ENCODE assay signal across 11 cellular contexts in the genomic region with DNA sequence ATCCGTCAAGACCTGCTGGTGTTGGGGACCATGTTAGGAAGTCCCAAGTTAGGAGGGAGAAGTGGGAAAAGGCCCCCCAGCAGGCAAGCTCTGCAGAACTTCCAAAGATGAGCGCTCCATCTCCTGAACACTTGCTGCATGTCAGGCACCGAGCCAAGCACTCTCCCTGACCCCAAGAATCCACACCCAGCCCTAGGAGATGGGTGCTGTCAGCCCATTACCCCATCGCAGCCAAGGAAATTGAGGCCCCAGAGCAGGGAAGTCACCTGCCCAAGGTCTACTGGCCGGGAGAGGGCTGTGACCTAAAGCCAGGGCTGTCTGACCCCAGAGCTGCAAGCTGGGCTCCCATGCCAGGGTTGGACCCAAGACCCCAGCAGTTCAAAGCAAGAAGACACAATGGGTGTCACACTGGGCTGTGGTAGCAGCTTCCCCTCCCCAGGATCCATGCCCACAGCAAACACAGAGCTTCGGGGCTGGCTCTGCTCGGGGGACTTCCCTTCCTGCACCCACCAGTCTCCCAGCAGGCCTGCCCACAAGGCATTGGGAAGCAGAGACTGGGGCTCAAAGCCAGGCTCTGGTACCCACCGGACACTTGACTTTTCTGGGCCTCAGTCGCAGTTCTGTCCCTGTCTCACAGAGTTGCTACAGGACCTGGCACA. TPM values are rescaled to one million over a fixed set of nuclear protein-coding genes. Genes with fewer than 3 reads are reported as not detected.
A peak's percentile ranks its signal among the peaks of the same experiment; 100 is the strongest.
DNase-seq lines count a peak whose midpoint lies in the region; ATAC-seq and TF ChIP-seq lines count a peak whose summit lies in the region.
"Had no signal": no experiment of that assay in that cellular context is flagged by ENCODE, and none has a peak within 500 bp of the region (broad histone marks: within the 10 kb centered on the region; RNA-seq: fewer than 3 reads in every experiment).

No MANE protein-coding gene starts in this region.

- H3K36me3 Mint-ChIP-seq in HFFc6 (ENCODE audit: low read depth), result no peaks in the 10 kb centered on the region
- H3K36me3 Mint-ChIP-seq in osteocyte (ENCODE audit: unreplicated experiment), result peaks cover 4% of the 10 kb centered on the region

- H3K9me3 ChIP-seq in BLaER1 (no peaks in the 10 kb centered on the region), colonic mucosa (no peaks in the 10 kb centered on the region)
- H3K9me3 ChIP-seq: testis had no signal

- TF ChIP-seq POLR2A in GM18505 (IDR thresholded peaks at IDR 0.05; ENCODE audit: borderline replicate concordance, extremely low read depth, insufficient read depth, insufficient read length), result no peak

- H3K27ac Mint-ChIP-seq in HFFc6, result peak overlapping the region; percentile 97
- H3K27ac Mint-ChIP-seq in osteocyte (ENCODE audit: unreplicated experiment), result peak overlapping the region; percentile 99

- intact Hi-C loops in colonic mucosa (cut with DNase I), result no loop called here

- H3K9me3 Mint-ChIP-seq in HFFc6, result no peaks in the 10 kb centered on the region
- H3K9me3 Mint-ChIP-seq in osteocyte (ENCODE audit: unreplicated experiment), result no peaks in the 10 kb centered on the region

- H3K27ac ChIP-seq in BLaER1, result no peak overlapping the region; the same call in 1 of the 2 replicates
- peak overlapping the region; percentile 96 for H3K27ac ChIP-seq in colonic mucosa
- H3K27ac ChIP-seq: WERI-Rb-1 had no signal

- peak overlapping the region; percentile 61 for H3K4me2 ChIP-seq in BLaER1

- H4K20me1 ChIP-seq in BLaER1, result peaks cover 100% of the 10 kb centered on the region

- no peak overlapping the region for H3K4me3 Mint-ChIP-seq in HFFc6
- no peak overlapping the region for H3K4me3 Mint-ChIP-seq in osteocyte (ENCODE audit: unreplicated experiment)

- H3K27me3 ChIP-seq in BLaER1 (no peaks in the 10 kb centered on the region), colonic mucosa (no peaks in the 10 kb centered on the region)
- H3K27me3 ChIP-seq: cardiac muscle cell, testis had no signal

- no peaks in the 10 kb centered on the region for H3K36me3 ChIP-seq in BLaER1
- no peaks in the 10 kb centered on the region for H3K36me3 ChIP-seq in colonic mucosa
- H3K36me3 ChIP-seq: cardiac muscle cell had no signal

- H3K4me1 Mint-ChIP-seq in HFFc6 (ENCODE audit: low read depth) (peaks cover 86% of the 10 kb centered on the region), osteocyte (ENCODE audit: unreplicated experiment) (peaks cover 94% of the 10 kb centered on the region)

- H3K4me3 ChIP-seq in BLaER1 (no peak overlapping the region), colonic mucosa (no peak overlapping the region)
- H3K4me3 ChIP-seq: cardiac muscle cell, testis had no signal

- TF ChIP-seq CTCF in HFFc6 (IDR thresholded peaks at IDR 0.05) (no peak), colonic mucosa (IDR thresholded peaks at IDR 0.05) (no peak), osteocyte (IDR thresholded peaks at IDR 0.05) (no peak)

- ATAC-seq in GM18505 (IDR thresholded peaks at IDR 0.05; ENCODE audit: unreplicated experiment), result no peak

- H3K27me3 Mint-ChIP-seq in HFFc6 (ENCODE audit: insufficient read depth) (peaks cover 3% of the 10 kb centered on the region), osteocyte (ENCODE audit: unreplicated experiment) (no peaks in the 10 kb centered on the region)

- H3K9ac ChIP-seq in BLaER1 (peak overlapping the region; percentile 1; the same call in 1 of the 2 replicates), colonic mucosa (ENCODE audit: low read depth in 2 of 2, low read length in 2 of 2) (peak overlapping the region in 1 of 2 donors; percentile 80)

- peaks cover 77% of the 10 kb centered on the region for H3K4me1 ChIP-seq in BLaER1
- peaks cover 70% of the 10 kb centered on the region for H3K4me1 ChIP-seq in colonic mucosa

- DNase-seq in HFFc6 (no peak), colonic mucosa (no peak), osteocyte (ENCODE audit: extremely low spot score, unreplicated experiment) (no peak), NOMO-1 treated with DMSO at 0.1 percent for 48 hours (lab: John Stamatoyannopoulos, UW; ENCODE audit: unreplicated experiment) (no peak), DMS153 (lab: John Stamatoyannopoulos, UW) (no peak), putamen (ENCODE audit: low spot score) (no peak)
- DNase-seq: testis, WERI-Rb-1 had no signal

RNA-seq across cellular contexts. Expression of a gene that starts 13.5 kb away (rescaled TPM):
- total RNA-seq in HFFc6 (2021; fragmentation: NEBNext Ultra II Directional; extraction: Animal tissue kit (Norgen Biotek cat#: 25700)), result 10 to 100 TPM; 26.7 to 35.4 (median 29.3) TPM
- total RNA-seq in colonic mucosa, result 10 to 100 TPM; 72.2 to 95.9 TPM
- total RNA-seq in osteocyte, result 39.4 and 41.4 TPM in 2 replicates

RNA-seq across cellular contexts. Expression of a gene that starts 29.6 kb away (rescaled TPM):
- 10 to 100 TPM; 42.5 to 49.6 (median 47.1) TPM for total RNA-seq in HFFc6 (2021; fragmentation: NEBNext Ultra II Directional; extraction: Animal tissue kit (Norgen Biotek cat#: 25700))
- 10 to 100 TPM; 25.7 to 38.9 TPM for total RNA-seq in colonic mucosa
- total RNA-seq in osteocyte, result 29.2 and 31.6 TPM in 2 replicates

RNA-seq across cellular contexts. Expression of a gene that starts 36.7 kb away (rescaled TPM):
- 1 to 10 TPM; 1.7 to 3.1 (median 2.1) TPM for total RNA-seq in HFFc6 (2021; fragmentation: NEBNext Ultra II Directional; extraction: Animal tissue kit (Norgen Biotek cat#: 25700))
- total RNA-seq in colonic mucosa (under 1 TPM; 0.85 to 0.89 TPM), osteocyte (2.6 and 2.9 TPM in 2 replicates)

RNA-seq across cellular contexts. Expression of a gene that starts 50.4 kb away (rescaled TPM):
- total RNA-seq in HFFc6 (2021; fragmentation: NEBNext Ultra II Directional; extraction: Animal tissue kit (Norgen Biotek cat#: 25700)), result 10 to 100 TPM; 22.9 to 33.4 (median 27.7) TPM
- 10 to 100 TPM; 25.4 to 66.5 TPM for total RNA-seq in colonic mucosa
- 21.4 and 25.1 TPM in 2 replicates for total RNA-seq in osteocyte
